Comparison of ENCODE assay signal across 8 cellular contexts in the genomic region with DNA sequence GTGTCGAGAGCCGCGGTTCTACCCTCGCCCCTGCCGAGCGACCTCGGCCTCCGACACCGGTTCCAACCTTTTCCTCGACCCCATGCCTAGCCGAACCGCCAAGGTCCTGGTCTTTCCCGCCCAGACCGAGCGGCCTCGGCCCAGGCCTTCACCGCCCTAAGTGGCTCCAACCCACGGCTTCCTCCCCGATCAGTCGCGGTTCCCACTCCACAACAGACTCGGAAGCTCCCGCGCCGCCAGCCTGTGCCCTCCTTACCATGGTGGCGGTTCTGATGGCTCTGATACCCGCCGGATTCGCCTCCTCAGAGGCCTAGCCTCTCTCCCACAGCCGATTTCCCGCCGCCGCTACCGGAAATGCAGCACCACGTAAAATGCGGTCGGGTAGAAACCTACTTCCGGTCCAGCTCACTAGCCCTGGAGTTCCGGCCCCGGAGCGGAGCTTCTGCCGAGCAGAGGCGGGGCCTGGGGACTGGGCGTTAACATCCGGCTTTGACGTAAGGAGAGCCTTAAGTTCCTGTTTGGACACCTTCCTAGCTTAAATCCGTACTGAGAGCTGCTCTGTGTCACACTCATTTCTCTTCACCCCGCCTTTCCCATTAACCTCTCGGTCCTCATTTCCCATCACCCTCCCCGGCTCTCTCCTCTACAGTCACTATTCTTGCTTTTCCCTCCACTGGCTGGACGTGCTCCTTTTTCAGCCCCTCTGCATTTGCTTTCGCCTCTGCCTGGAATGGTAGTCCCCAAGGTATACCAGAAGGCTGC. TPM values are rescaled to one million over a fixed set of nuclear protein-coding genes. Genes with fewer than 3 reads are reported as not detected.
A peak's percentile ranks its signal among the peaks of the same experiment; 100 is the strongest.
DNase-seq lines count a peak whose midpoint lies in the region; ATAC-seq and TF ChIP-seq lines count a peak whose summit lies in the region.

A gene (minus strand): TSS at position 358 of the 762 bp plus-strand sequence. CDS start 99 bp downstream, at position 259.

- H4K20me1 ChIP-seq in IMR-90 (ENCODE audit: insufficient read depth, low read length): peaks cover 42% of the 10 kb centered on the region

- peaks cover 15 to 30% of the 10 kb centered on the region in 2 experiments for H3K79me1 ChIP-seq in IMR-90 (ENCODE audit: low read depth in 1 of 2, low read length in 2 of 2)

- peak within 1 kb of the TSS; percentile 52; the same call in 1 of the 3 replicates for H2BK15ac ChIP-seq in IMR-90 (ENCODE audit: low read depth, low read length)

- H2BK120ac ChIP-seq in IMR-90 (ENCODE audit: low read depth, low read length): peak within 1 kb of the TSS; percentile 60

- no peaks in the 10 kb centered on the region for H3K27me3 ChIP-seq in IMR-90 (ENCODE audit: control insufficient read depth, insufficient read depth, low read length)
- H3K27me3 ChIP-seq in mononuclear cell (ENCODE audit: insufficient read depth, low read length): no peaks in the 10 kb centered on the region

- dilution Hi-C loops in IMR-90 (cut with HindIII; ENCODE audit: low sequenced_read_pairs, unreplicated experiment): no loop called here

- H2AFZ ChIP-seq in IMR-90 (replicated peaks; ENCODE audit: low read length, poor library complexity): peak within 1 kb of the TSS; percentile 95

- peak; percentile 87 for TF ChIP-seq POLR2A in IMR-90 (IDR thresholded peaks at IDR 0.05; ENCODE audit: low read depth, low read length)

- H3K4me1 ChIP-seq in IMR-90 (ENCODE audit: control insufficient read depth, insufficient read depth, low read length): peaks cover 7% of the 10 kb centered on the region
- H3K4me1 ChIP-seq in mononuclear cell (ENCODE audit: insufficient read depth, low read length): peaks cover 20% of the 10 kb centered on the region

- peak within 1 kb of the TSS; percentile 93 for H4K5ac ChIP-seq in IMR-90 (ENCODE audit: low read depth, low read length)

- peak; percentile 6; the same call in 1 of the 2 replicates for TF ChIP-seq RAD21 in IMR-90 (IDR thresholded peaks at IDR 0.05; ENCODE audit: low read length)

- peaks cover 18% of the 10 kb centered on the region for H3K9me1 ChIP-seq in IMR-90 (ENCODE audit: insufficient read depth, low read length)

- POLR2A ChIA-PET in IMR-90 (lab: Charles Lee; ENCODE audit: unreplicated experiment): no interaction called here

- in situ Hi-C loops in IMR-90 (cut with MboI; ENCODE audit: low sequenced_read_pairs): loop anchor here (25.0 kb wide), 1 partner anchor 708 kb away; no protein-coding TSS in a partner anchor

- H2BK20ac ChIP-seq in IMR-90 (ENCODE audit: low read depth, low read length): no peak within 1 kb of the TSS

- H4K8ac ChIP-seq in IMR-90 (ENCODE audit: low read depth in 2 of 2, low read length in 2 of 2): peak within 1 kb of the TSS; percentile 82 to 96

- ATAC-seq in GM21528 (IDR thresholded peaks at IDR 0.05; ENCODE audit: low FRiP score, unreplicated experiment): peak; percentile 96
- ATAC-seq in IMR-90 (ENCODE audit: low read depth): peak; percentile 91

- peak within 1 kb of the TSS; percentile 99 for H2AK9ac ChIP-seq in IMR-90 (replicated peaks; ENCODE audit: low read depth, low read length, poor library complexity)

- H4K91ac ChIP-seq in IMR-90 (ENCODE audit: insufficient read depth, low read depth, low read length): peak within 1 kb of the TSS; percentile 85

- peak within 1 kb of the TSS; percentile 75 for H3K18ac ChIP-seq in IMR-90 (ENCODE audit: low read depth, low read length)

- BruUV-seq in IMR-90 (replicated peaks; lab: Mats Ljungman, UMichigan): no TSS peak

- H3K36me3 ChIP-seq in IMR-90 (ENCODE audit: control insufficient read depth, insufficient read depth, low read length): peaks cover 20% of the 10 kb centered on the region

- no peaks in the 10 kb centered on the region for H3K9me3 ChIP-seq in IMR-90 (ENCODE audit: control insufficient read depth, insufficient read depth, low read length)
- no peaks in the 10 kb centered on the region for H3K9me3 ChIP-seq in mononuclear cell (ENCODE audit: low read depth, low read length)

- H3K9ac ChIP-seq in IMR-90 (ENCODE audit: low read depth, low read length): peak within 1 kb of the TSS; percentile 91

- H3K23ac ChIP-seq in IMR-90 (ENCODE audit: low read depth, low read length): peak within 1 kb of the TSS; percentile 91

- peak within 1 kb of the TSS; percentile 87 for H3K4ac ChIP-seq in IMR-90 (ENCODE audit: low read depth, low read length)

- CTCF ChIA-PET in IMR-90 (lab: Yijun Ruan, JAX): interaction anchor here (0.9 kb wide), 1 partner anchor 51 kb away, joined by 5 read pairs; no protein-coding TSS in a partner anchor

- DNase-seq in DMS 273 (lab: John Stamatoyannopoulos, UW; ENCODE audit: unreplicated experiment) (peak; percentile 99), IMR-90 (peak; percentile 99), OCI-M1 (lab: John Stamatoyannopoulos, UW) (peak; percentile 100), activated T-cell treated with anti-CD3 and anti-CD28 coated beads for 24 hours (ENCODE audit: low read depth) (peak; percentile 95), epithelial cell of esophagus (ENCODE audit: low read depth) (peak; percentile 100)
- DNase-seq in stimulated activated CD8-positive, alpha-beta memory T cell treated with anti-CD3 and anti-CD28 coated beads, Interleukin-4, amount 100 ng/mL, for 1 hour (ENCODE audit: low read depth in 2 of 2, low spot score in 1 of 2): peak; percentile 89 to 92

- peak within 1 kb of the TSS; percentile 91 for H2BK5ac ChIP-seq in IMR-90 (ENCODE audit: low read depth, low read length, poor library complexity, severe bottlenecking)

- H3K4me2 ChIP-seq in IMR-90 (ENCODE audit: low read depth, low read length): peak within 1 kb of the TSS; percentile 80

- peak within 1 kb of the TSS; percentile 76 for H3K4me3 ChIP-seq in IMR-90 (ENCODE audit: insufficient read depth, low read depth, low read length)
- peak within 1 kb of the TSS; percentile 92 for H3K4me3 ChIP-seq in epithelial cell of esophagus (ENCODE audit: low read length)
- peak within 1 kb of the TSS; percentile 87 for H3K4me3 ChIP-seq in mononuclear cell (ENCODE audit: low read length)

- intact Hi-C loops in IMR-90 (cut with micrococcal nuclease): loop anchor here (1.0 to 2.0 kb wide), 2 partner anchors 55 to 182 kb away; a partner anchor contains a TSS

- peak within 1 kb of the TSS; percentile 91 for H3K14ac ChIP-seq in IMR-90 (replicated peaks; ENCODE audit: low read depth, low read length)

- no peak for TF ChIP-seq CTCF in IMR-90 (conservative IDR thresholded peaks at IDR 0.05; ENCODE audit: low read depth, low read length)
- no peak for TF ChIP-seq CTCF in epithelial cell of esophagus (IDR thresholded peaks at IDR 0.05; ENCODE audit: insufficient read depth, low read depth, low read length, missing control alignments)

- WGBS in IMR-90 (ENCODE audit: extremely low coverage in 2 of 2, insufficient read length in 1 of 2), 2 experiments: 0% methylated on average over 25 of the region's 52 CpGs; no CpG with 5 or more reads in 1 of the 2 experiments

- H2AK5ac ChIP-seq in IMR-90 (ENCODE audit: low read depth, low read length): peak within 1 kb of the TSS; percentile 93

- H3K56ac ChIP-seq in IMR-90 (ENCODE audit: extremely low read depth, insufficient read depth, low read length): peak within 1 kb of the TSS; percentile 92

- H3K27ac ChIP-seq in IMR-90 (ENCODE audit: insufficient read depth, low read length): peak within 1 kb of the TSS; percentile 91

TF ChIP-seq in IMR-90, 13 proteins besides CTCF, POLR2A, EP300 and RAD21:
- TF ChIP-seq RCOR1 (IDR thresholded peaks at IDR 0.05; ENCODE audit: insufficient replicate concordance, low read length) (no peak), SMC3 (IDR thresholded peaks at IDR 0.05; ENCODE audit: low read depth, low read length) (no peak), BHLHE40 (IDR thresholded peaks at IDR 0.05; ENCODE audit: low read depth, low read length) (no peak), MXI1 (IDR thresholded peaks at IDR 0.05; ENCODE audit: borderline replicate concordance, low read depth, low read length) (peak; percentile 28; the same call in 1 of the 2 replicates), CHD1 (IDR thresholded peaks at IDR 0.05; ENCODE audit: low read depth, low read length) (no peak), RFX5 (IDR thresholded peaks at IDR 0.05; ENCODE audit: low read depth, low read length) (no peak), FOS (IDR thresholded peaks at IDR 0.05; ENCODE audit: low read depth, low read length) (no peak), MAFK (IDR thresholded peaks at IDR 0.05; ENCODE audit: low read depth, low read length) (no peak), NFE2L2 (IDR thresholded peaks at IDR 0.05; ENCODE audit: low read depth, low read length) (no peak; the same call in 1 of the 2 replicates), CEBPB (IDR thresholded peaks at IDR 0.05; ENCODE audit: low read depth, low read length) (no peak), MAZ (IDR thresholded peaks at IDR 0.05; ENCODE audit: borderline replicate concordance, low read depth, low read length) (peak; percentile 58; the same call in 1 of the 2 replicates)
- TF ChIP-seq, protein P1, sequence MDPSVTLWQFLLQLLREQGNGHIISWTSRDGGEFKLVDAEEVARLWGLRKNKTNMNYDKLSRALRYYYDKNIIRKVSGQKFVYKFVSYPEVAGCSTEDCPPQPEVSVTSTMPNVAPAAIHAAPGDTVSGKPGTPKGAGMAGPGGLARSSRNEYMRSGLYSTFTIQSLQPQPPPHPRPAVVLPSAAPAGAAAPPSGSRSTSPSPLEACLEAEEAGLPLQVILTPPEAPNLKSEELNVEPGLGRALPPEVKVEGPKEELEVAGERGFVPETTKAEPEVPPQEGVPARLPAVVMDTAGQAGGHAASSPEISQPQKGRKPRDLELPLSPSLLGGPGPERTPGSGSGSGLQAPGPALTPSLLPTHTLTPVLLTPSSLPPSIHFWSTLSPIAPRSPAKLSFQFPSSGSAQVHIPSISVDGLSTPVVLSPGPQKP (IDR thresholded peaks at IDR 0.05; ENCODE audit: borderline replicate concordance, low read depth, low read length): 0 out of 2 replicates have a peak, but pooled peaks have one; percentile 78
- TF ChIP-seq, protein P2, sequence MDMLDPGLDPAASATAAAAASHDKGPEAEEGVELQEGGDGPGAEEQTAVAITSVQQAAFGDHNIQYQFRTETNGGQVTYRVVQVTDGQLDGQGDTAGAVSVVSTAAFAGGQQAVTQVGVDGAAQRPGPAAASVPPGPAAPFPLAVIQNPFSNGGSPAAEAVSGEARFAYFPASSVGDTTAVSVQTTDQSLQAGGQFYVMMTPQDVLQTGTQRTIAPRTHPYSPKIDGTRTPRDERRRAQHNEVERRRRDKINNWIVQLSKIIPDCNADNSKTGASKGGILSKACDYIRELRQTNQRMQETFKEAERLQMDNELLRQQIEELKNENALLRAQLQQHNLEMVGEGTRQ (IDR thresholded peaks at IDR 0.05; ENCODE audit: low read depth, low read length): no peak

RNA-seq across cellular contexts. Expression of the gene that starts here (rescaled TPM):
- total RNA-seq in IMR-90 (2012; rRNA removed) (103 and 109 TPM in 2 replicates), mononuclear cell (144 TPM)
- 214 and 249 TPM in 2 replicates for polyA plus RNA-seq in IMR-90 (2012; rRNA removed)
- polyA plus RNA-seq in IMR-90 (2012; cell fraction: cytosol; rRNA removed): 295 and 345 TPM in 2 replicates
- 141 and 176 TPM in 2 replicates for polyA plus RNA-seq in IMR-90 (2012; cell fraction: nucleus; rRNA removed; ENCODE audit: low replicate concordance)

Comparison
In these comparisons a context has a peak if more than half of its experiments do, and no peak if none do; other contexts are left out.
1. Peak in every context shown above with its lines: DNase-seq, ATAC-seq, H3K4me3 ChIP-seq and H3K27ac ChIP-seq.